Comparison of ENCODE assay signal across 26 cellular contexts in genomic region chr17:2542056-2542455, GRCh38.
"Had no signal": no experiment of that assay in that cellular context is flagged by ENCODE, and none has a peak within 500 bp of the region (broad histone marks: within the 10 kb centered on the region; RNA-seq: fewer than 3 reads in every experiment).

No MANE protein-coding gene starts in this region.

- H3K27ac Mint-ChIP-seq: activated CD4-positive, alpha-beta T cell treated with anti-CD3 and anti-CD28 coated beads, Interleukin-2, amount 10 ng/mL, durations not matched to agents 24 days and 14 days; activated CD8-positive, alpha-beta T cell treated with anti-CD3 and anti-CD28 coated beads for 36 hours; activated naive CD4-positive, alpha-beta T cell treated with anti-CD3 and anti-CD28 coated beads, Interleukin-2, amount 50 U/mL, for 24 hours; activated T-cell treated with anti-CD3 and anti-CD28 coated beads, Interleukin-2, amount 50 U/mL, for 72 hours had no signal

- H3K4me2 ChIP-seq: PC-9 had no signal

- ATAC-seq: body of pancreas had no signal

- H3K36me3 Mint-ChIP-seq: activated naive CD4-positive, alpha-beta T cell treated with anti-CD3 and anti-CD28 coated beads, Interleukin-2, amount 50 U/mL, for 24 hours had no signal

- H3K36me3 ChIP-seq: adrenal gland had no signal

- H3K9me3 ChIP-seq: adrenal gland, body of pancreas had no signal

- H2AFZ ChIP-seq: PC-9 had no signal

- H3K27ac ChIP-seq: body of pancreas, PC-9, VCaP had no signal

- H3K4me3 ChIP-seq: body of pancreas, PC-9 had no signal

- H3K27me3 ChIP-seq: adrenal gland, body of pancreas had no signal

- H3K9me3 Mint-ChIP-seq: activated CD4-positive, alpha-beta T cell treated with anti-CD3 and anti-CD28 coated beads, Interleukin-2, amount 10 ng/mL, durations not matched to agents 24 days and 14 days; activated CD8-positive, alpha-beta T cell treated with anti-CD3 and anti-CD28 coated beads for 36 hours; activated naive CD4-positive, alpha-beta T cell treated with anti-CD3 and anti-CD28 coated beads, Interleukin-2, amount 50 U/mL, for 24 hours; activated T-cell treated with anti-CD3 and anti-CD28 coated beads, Interleukin-2, amount 50 U/mL, for 72 hours; activated T-helper 17 cell treated with anti-CD3 and anti-CD28 coated beads, Interleukin-2, amount 50 U/mL, for 72 hours had no signal

- H3K4me3 Mint-ChIP-seq: activated CD4-positive, alpha-beta T cell treated with anti-CD3 and anti-CD28 coated beads, Interleukin-2, amount 10 ng/mL, durations not matched to agents 24 days and 14 days; activated CD8-positive, alpha-beta T cell treated with anti-CD3 and anti-CD28 coated beads for 36 hours; activated naive CD4-positive, alpha-beta T cell treated with anti-CD3 and anti-CD28 coated beads, Interleukin-2, amount 50 U/mL, for 24 hours; activated T-cell treated with anti-CD3 and anti-CD28 coated beads, Interleukin-2, amount 50 U/mL, for 72 hours; activated T-helper 17 cell treated with anti-CD3 and anti-CD28 coated beads, Interleukin-2, amount 50 U/mL, for 72 hours had no signal

- H3K27me3 Mint-ChIP-seq: activated naive CD4-positive, alpha-beta T cell treated with anti-CD3 and anti-CD28 coated beads, Interleukin-2, amount 50 U/mL, for 24 hours; activated T-helper 17 cell treated with anti-CD3 and anti-CD28 coated beads, Interleukin-2, amount 50 U/mL, for 72 hours had no signal

- DNase-seq: activated CD4-positive, alpha-beta T cell treated with anti-CD3 and anti-CD28 coated beads, Interleukin-2, amount 10 ng/mL, durations not matched to agents 24 days and 14 days; activated CD4-positive, alpha-beta T cell treated with anti-CD3 and anti-CD28 coated beads, Interleukin-2, amount 50 U/mL, for 4 hours; activated CD4-positive, CD25-positive, alpha-beta regulatory T cell; activated effector memory CD4-positive, alpha-beta T cell treated with anti-CD3 and anti-CD28 coated beads, Interleukin-2, amount 50 U/mL, for 16 hours; activated naive CD4-positive, alpha-beta T cell; activated T-cell treated with anti-CD3 and anti-CD28 coated beads, Interleukin-2, amount 50 U/mL, for 1 hour; body of pancreas; NCI-H1092 treated with DMSO at 0.1 percent for 48 hours; NCI-H1417; NCI-H146; NCI-H187; NCI-H2081 treated with DMSO at 0.1 percent for 48 hours; NCI-H510A; NCI-H526; NCI-H748 treated with DMSO at 0.1 percent for 48 hours; PC-9; Right ventricle myocardium superior; SW 1271; T-helper 1 cell; T-helper 9 cell had no signal

- H3K4me1 Mint-ChIP-seq: activated naive CD4-positive, alpha-beta T cell treated with anti-CD3 and anti-CD28 coated beads, Interleukin-2, amount 50 U/mL, for 24 hours; activated T-helper 17 cell treated with anti-CD3 and anti-CD28 coated beads, Interleukin-2, amount 50 U/mL, for 72 hours had no signal
